ENCODE assay signal across 1 cellular context in the genomic region with DNA sequence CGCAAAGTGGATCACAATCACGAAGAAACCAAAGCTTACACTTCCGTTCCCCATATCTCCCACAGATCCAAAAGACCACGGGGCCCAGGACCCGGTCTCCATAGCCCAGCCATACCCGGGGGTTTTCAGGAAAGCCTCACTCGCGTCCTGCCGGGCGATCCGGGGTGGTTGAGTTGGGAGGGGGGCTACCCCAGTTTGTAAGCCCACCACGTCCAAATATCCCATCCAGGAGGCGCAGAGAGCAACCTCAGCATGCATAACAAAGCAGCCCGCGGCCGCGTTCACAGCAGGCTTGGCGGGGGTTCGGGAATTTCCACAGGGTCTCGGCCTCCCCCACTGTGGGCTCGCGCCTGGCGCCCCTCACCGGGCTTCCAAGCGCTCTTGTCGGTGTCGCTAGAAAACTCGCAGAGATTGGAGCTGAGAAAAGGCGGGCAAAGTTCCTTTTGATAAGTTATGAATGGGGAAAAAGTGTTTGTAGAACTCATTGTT.
A peak's percentile ranks its signal among the peaks of the same experiment; 100 is the strongest.
TF ChIP-seq lines count a peak whose summit lies in the region.

No MANE protein-coding gene starts in this region.

TF ChIP-seq in GM12878, 131 proteins besides CTCF, POLR2A, EP300 and RAD21:
- peak; percentile 47 for TF ChIP-seq RELA (IDR thresholded peaks at IDR 0.05; ENCODE audit: borderline replicate concordance, partially characterized antibody)
- TF ChIP-seq IKZF1 (conservative IDR thresholded peaks at IDR 0.05), result no peak
- 0 out of 2 replicates have a peak, but pooled peaks have one; percentile 52 for TF ChIP-seq RB1 (IDR thresholded peaks at IDR 0.05; ENCODE audit: borderline replicate concordance)
- TF ChIP-seq CHD1 (IDR thresholded peaks at IDR 0.05; ENCODE audit: low read depth, low read length), result no peak
- TF ChIP-seq STAT1 (conservative IDR thresholded peaks at IDR 0.05), result no peak
- peak; percentile 6; the same call in 1 of the 2 replicates for TF ChIP-seq FOXM1 (IDR thresholded peaks at IDR 0.05; ENCODE audit: low read depth, low read length)
- no peak for TF ChIP-seq MTA3 (IDR thresholded peaks at IDR 0.05; ENCODE audit: borderline replicate concordance, low read length)
- TF ChIP-seq BHLHE40 (IDR thresholded peaks at IDR 0.05; ENCODE audit: borderline replicate concordance in 1 of 2, low read depth in 2 of 2, low read length in 1 of 2), result no peak
- TF ChIP-seq, protein P1, sequence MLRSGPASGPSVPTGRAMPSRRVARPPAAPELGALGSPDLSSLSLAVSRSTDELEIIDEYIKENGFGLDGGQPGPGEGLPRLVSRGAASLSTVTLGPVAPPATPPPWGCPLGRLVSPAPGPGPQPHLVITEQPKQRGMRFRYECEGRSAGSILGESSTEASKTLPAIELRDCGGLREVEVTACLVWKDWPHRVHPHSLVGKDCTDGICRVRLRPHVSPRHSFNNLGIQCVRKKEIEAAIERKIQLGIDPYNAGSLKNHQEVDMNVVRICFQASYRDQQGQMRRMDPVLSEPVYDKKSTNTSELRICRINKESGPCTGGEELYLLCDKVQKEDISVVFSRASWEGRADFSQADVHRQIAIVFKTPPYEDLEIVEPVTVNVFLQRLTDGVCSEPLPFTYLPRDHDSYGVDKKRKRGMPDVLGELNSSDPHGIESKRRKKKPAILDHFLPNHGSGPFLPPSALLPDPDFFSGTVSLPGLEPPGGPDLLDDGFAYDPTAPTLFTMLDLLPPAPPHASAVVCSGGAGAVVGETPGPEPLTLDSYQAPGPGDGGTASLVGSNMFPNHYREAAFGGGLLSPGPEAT (IDR thresholded peaks at IDR 0.05; ENCODE audit: low read depth), result peak; percentile 62
- no peak for TF ChIP-seq SKIL (IDR thresholded peaks at IDR 0.05; ENCODE audit: low read depth, poor library complexity, severe bottlenecking)
- no peak for TF ChIP-seq TCF12 (IDR thresholded peaks at IDR 0.05; ENCODE audit: low read depth, low read length)
- no peak for TF ChIP-seq SUPT20H (IDR thresholded peaks at IDR 0.05; ENCODE audit: borderline replicate concordance, control insufficient read depth, low read depth, low read length)
- TF ChIP-seq CREB1 (IDR thresholded peaks at IDR 0.05; ENCODE audit: low read depth), result no peak
- TF ChIP-seq TARDBP (IDR thresholded peaks at IDR 0.05; ENCODE audit: borderline replicate concordance), result no peak
- no peak for TF ChIP-seq PRDM15 (CRISPR knock-in tag; IDR thresholded peaks at IDR 0.05)
- TF ChIP-seq, protein P2, sequence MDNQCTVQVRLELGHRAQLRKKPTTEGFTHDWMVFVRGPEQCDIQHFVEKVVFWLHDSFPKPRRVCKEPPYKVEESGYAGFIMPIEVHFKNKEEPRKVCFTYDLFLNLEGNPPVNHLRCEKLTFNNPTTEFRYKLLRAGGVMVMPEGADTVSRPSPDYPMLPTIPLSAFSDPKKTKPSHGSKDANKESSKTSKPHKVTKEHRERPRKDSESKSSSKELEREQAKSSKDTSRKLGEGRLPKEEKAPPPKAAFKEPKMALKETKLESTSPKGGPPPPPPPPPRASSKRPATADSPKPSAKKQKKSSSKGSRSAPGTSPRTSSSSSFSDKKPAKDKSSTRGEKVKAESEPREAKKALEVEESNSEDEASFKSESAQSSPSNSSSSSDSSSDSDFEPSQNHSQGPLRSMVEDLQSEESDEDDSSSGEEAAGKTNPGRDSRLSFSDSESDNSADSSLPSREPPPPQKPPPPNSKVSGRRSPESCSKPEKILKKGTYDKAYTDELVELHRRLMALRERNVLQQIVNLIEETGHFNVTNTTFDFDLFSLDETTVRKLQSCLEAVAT (IDR thresholded peaks at IDR 0.05), result no peak
- TF ChIP-seq HSF1 (IDR thresholded peaks at IDR 0.05; ENCODE audit: low read depth, low read length), result no peak
- 0 out of 2 replicates have a peak, but pooled peaks have one; percentile 16 for TF ChIP-seq RUNX3 (IDR thresholded peaks at IDR 0.05; ENCODE audit: low read length)
- TF ChIP-seq PKNOX1 (IDR thresholded peaks at IDR 0.05), result no peak
- no peak for TF ChIP-seq SMARCA5 (IDR thresholded peaks at IDR 0.05)
- TF ChIP-seq SUZ12 (IDR thresholded peaks at IDR 0.05; ENCODE audit: unreplicated experiment), result no peak
- TF ChIP-seq LARP7 (IDR thresholded peaks at IDR 0.05), result no peak
- 0 out of 2 replicates have a peak, but pooled peaks have one; percentile 24 for TF ChIP-seq DPF2 (IDR thresholded peaks at IDR 0.05)
- TF ChIP-seq BMI1 (IDR thresholded peaks at IDR 0.05; ENCODE audit: borderline replicate concordance), result no peak
TF ChIP-seq in GM12878: peak in this region for 6.
